Comparison of ENCODE assay signal across 31 cellular contexts in the genomic region with DNA sequence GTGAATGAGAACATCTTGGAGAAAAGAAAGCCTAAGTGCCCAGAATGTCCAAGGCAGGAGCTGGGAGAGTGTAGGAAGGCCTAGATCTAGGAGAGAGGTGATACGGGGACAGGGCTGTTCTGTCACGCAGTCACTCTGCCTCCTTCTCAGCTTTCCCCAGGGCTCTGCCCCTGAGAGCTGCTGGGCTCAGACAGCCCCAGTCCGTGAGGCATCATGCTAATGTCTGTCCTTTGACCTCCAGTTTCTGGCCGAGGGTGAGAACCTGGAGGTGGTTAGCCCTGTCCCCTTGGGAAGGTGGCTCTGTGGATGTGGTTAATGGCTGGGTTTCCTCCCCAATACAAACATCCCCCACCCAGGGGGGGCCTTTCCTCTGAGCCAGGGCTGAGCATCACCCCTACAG.
"Had no signal": no experiment of that assay in that cellular context is flagged by ENCODE, and none has a peak within 500 bp of the region (broad histone marks: within the 10 kb centered on the region; RNA-seq: fewer than 3 reads in every experiment).

No MANE protein-coding gene starts in this region.

- H3K27ac ChIP-seq: PC-9, RWPE1 had no signal

- H2AFZ ChIP-seq: PC-9 had no signal

- H3K36me3 Mint-ChIP-seq: activated naive CD8-positive, alpha-beta T cell; brain; T-cell had no signal

- H3K27ac Mint-ChIP-seq: activated CD4-positive, alpha-beta T cell treated with anti-CD3 and anti-CD28 coated beads for 36 hours; activated CD4-positive, alpha-beta T cell treated with anti-CD3 and anti-CD28 coated beads, Interleukin-2, amount 10 ng/mL, durations not matched to agents 7 days and 5 days; activated CD8-positive, alpha-beta T cell treated with anti-CD3 and anti-CD28 coated beads, Interleukin-2, amount 10 ng/mL, durations not matched to agents 7 days and 5 days; activated naive CD8-positive, alpha-beta T cell; activated naive CD8-positive, alpha-beta T cell treated with anti-CD3 and anti-CD28 coated beads, Interleukin-2, amount 50 U/mL, for 24 hours; activated T-cell treated with anti-CD3 and anti-CD28 coated beads, Interleukin-2, amount 50 U/mL, for 24 hours; activated T-helper 2 cell treated with anti-CD3 and anti-CD28 coated beads, Interferon-gamma antibody, Interleukin-2, Interleukin-4, amounts not matched to agents 10 μg/mL and 5 μg/mL and 100 μg/mL, durations not matched to agents 14 hours and 24 hours and 36 hours; T-cell had no signal

- DNase-seq: activated CD4-positive, alpha-beta T cell treated with anti-CD3 and anti-CD28 coated beads for 36 hours; activated CD4-positive, alpha-beta T cell treated with anti-CD3 and anti-CD28 coated beads, Interleukin-2, amount 10 ng/mL, durations not matched to agents 7 days and 5 days; activated CD4-positive, alpha-beta T cell treated with anti-CD3 and anti-CD28 coated beads, Interleukin-2, amount 50 U/mL, for 48 hours; activated CD8-positive, alpha-beta T cell treated with anti-CD3 and anti-CD28 coated beads, Interleukin-2, amount 10 ng/mL, durations not matched to agents 7 days and 5 days; activated gamma-delta T cell; activated naive CD4-positive, alpha-beta T cell treated with Interleukin-2 at 50 U/mL for 16 hours; activated naive CD8-positive, alpha-beta T cell treated with anti-CD3 and anti-CD28 coated beads, Interleukin-2, amount 50 U/mL, for 24 hours; activated T-cell treated with anti-CD3 and anti-CD28 coated beads, Interleukin-2, amount 50 U/mL, for 24 hours; anterior cingulate cortex; caudate nucleus; cerebellar nuclear complex; NCI-H1048; NCI-H1105 treated with DMSO at 0.1 percent for 48 hours; NCI-H1436; NCI-H1694; NCI-H1930; NCI-H345; NCI-H524 treated with DMSO at 0.1 percent for 48 hours; NCI-H748 treated with DMSO at 0.1 percent for 48 hours; PC-9; SIG-M5; T-cell; T-helper 2 cell; T1000 had no signal

- H3K27me3 Mint-ChIP-seq: activated CD4-positive, alpha-beta T cell treated with anti-CD3 and anti-CD28 coated beads, Interleukin-2, amount 10 ng/mL, durations not matched to agents 7 days and 5 days; activated T-cell treated with anti-CD3 and anti-CD28 coated beads, Interleukin-2, amount 50 U/mL, for 24 hours had no signal

- H3K4me1 Mint-ChIP-seq: activated naive CD8-positive, alpha-beta T cell treated with anti-CD3 and anti-CD28 coated beads, Interleukin-2, amount 50 U/mL, for 24 hours had no signal

- H3K9me3 Mint-ChIP-seq: activated CD4-positive, alpha-beta T cell treated with anti-CD3 and anti-CD28 coated beads, Interleukin-2, amount 10 ng/mL, durations not matched to agents 7 days and 5 days; activated naive CD8-positive, alpha-beta T cell treated with anti-CD3 and anti-CD28 coated beads, Interleukin-2, amount 50 U/mL, for 24 hours; activated T-cell treated with anti-CD3 and anti-CD28 coated beads, Interleukin-2, amount 50 U/mL, for 24 hours; activated T-helper 2 cell treated with anti-CD3 and anti-CD28 coated beads, Interferon-gamma antibody, Interleukin-2, Interleukin-4, amounts not matched to agents 10 μg/mL and 5 μg/mL and 100 μg/mL, durations not matched to agents 14 hours and 24 hours and 36 hours; T-cell had no signal

- H3K4me2 ChIP-seq: PC-9 had no signal

- H3K4me3 ChIP-seq: K562, PC-9 had no signal

- H3K4me3 Mint-ChIP-seq: activated CD4-positive, alpha-beta T cell treated with anti-CD3 and anti-CD28 coated beads for 36 hours; activated CD4-positive, alpha-beta T cell treated with anti-CD3 and anti-CD28 coated beads, Interleukin-2, amount 10 ng/mL, durations not matched to agents 7 days and 5 days; activated CD8-positive, alpha-beta T cell treated with anti-CD3 and anti-CD28 coated beads, Interleukin-2, amount 10 ng/mL, durations not matched to agents 7 days and 5 days; activated naive CD8-positive, alpha-beta T cell; activated naive CD8-positive, alpha-beta T cell treated with anti-CD3 and anti-CD28 coated beads, Interleukin-2, amount 50 U/mL, for 24 hours; activated T-cell treated with anti-CD3 and anti-CD28 coated beads, Interleukin-2, amount 50 U/mL, for 24 hours; brain; T-cell had no signal

- ATAC-seq: activated CD4-positive, alpha-beta T cell treated with anti-CD3 and anti-CD28 coated beads for 36 hours; activated CD8-positive, alpha-beta T cell treated with anti-CD3 and anti-CD28 coated beads, Interleukin-2, amount 10 ng/mL, durations not matched to agents 7 days and 5 days; activated naive CD8-positive, alpha-beta T cell treated with anti-CD3 and anti-CD28 coated beads, Interleukin-2, amount 50 U/mL, for 24 hours; K562; Right ventricle myocardium inferior; SK-N-SH treated with all-trans-retinoic acid at 6 μM for 48 hours; T-cell had no signal
